8 cellular contexts compared by ENCODE assay signal in the genomic region with DNA sequence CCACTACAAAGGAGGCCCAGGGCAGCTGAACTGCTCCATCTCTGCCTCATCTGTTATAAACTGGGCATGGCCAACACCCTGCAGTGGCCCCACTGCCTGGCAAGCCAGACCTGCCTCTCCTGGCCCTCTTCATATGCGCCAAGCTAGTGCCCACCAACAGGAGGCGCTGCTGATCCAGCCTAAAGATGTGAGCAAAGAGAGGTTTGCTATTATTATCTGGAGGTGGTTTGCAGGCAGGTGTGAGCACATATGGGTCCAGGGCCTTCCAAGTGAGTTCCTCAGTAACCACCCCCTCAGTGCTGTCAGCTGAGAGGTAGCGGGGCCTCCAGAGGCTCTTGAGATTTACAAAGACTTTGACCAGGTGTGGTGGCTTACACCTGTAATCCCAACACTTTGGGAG.
DNase-seq lines count a peak whose midpoint lies in the region; ATAC-seq and TF ChIP-seq lines count a peak whose summit lies in the region.

No MANE protein-coding gene starts in this region.

- peaks cover 2% of the 10 kb centered on the region for H3K27me3 Mint-ChIP-seq in activated CD4-positive, alpha-beta T cell treated with anti-CD3 and anti-CD28 coated beads, Interleukin-2, amount 10 ng/mL, durations not matched to agents 7 days and 5 days
- H3K27me3 Mint-ChIP-seq in effector memory CD8-positive, alpha-beta T cell = peaks cover 8 to 25% of the 10 kb centered on the region in 2 donors

- ATAC-seq in left cardiac atrium = no peak
- ATAC-seq in effector memory CD8-positive, alpha-beta T cell (replicated peaks) = peak; percentile 52
- no peak for ATAC-seq in gastrocnemius medialis

- H3K36me3 ChIP-seq in cardiac muscle cell (no peaks in the 10 kb centered on the region), gastrocnemius medialis (no peaks in the 10 kb centered on the region)

- H3K27ac ChIP-seq in cardiac muscle cell (no peak overlapping the region), gastrocnemius medialis (no peak overlapping the region)

- H3K36me3 Mint-ChIP-seq in activated CD4-positive, alpha-beta T cell treated with anti-CD3 and anti-CD28 coated beads, Interleukin-2, amount 10 ng/mL, durations not matched to agents 7 days and 5 days (ENCODE audit: low read depth) = no peaks in the 10 kb centered on the region
- H3K36me3 Mint-ChIP-seq in effector memory CD8-positive, alpha-beta T cell (ENCODE audit: insufficient read depth) = no peaks in the 10 kb centered on the region

- POLR2A ChIA-PET in activated CD4-positive, alpha-beta T cell treated with anti-CD3 and anti-CD28 coated beads, Interleukin-2, amount 10 ng/mL, durations not matched to agents 7 days and 5 days (lab: Charles Lee) = interaction anchor here (0.6 kb wide), 1 partner anchor 658 kb away, joined by 7 read pairs; no protein-coding TSS in a partner anchor

- no peaks in the 10 kb centered on the region for H3K9me3 Mint-ChIP-seq in activated CD4-positive, alpha-beta T cell treated with anti-CD3 and anti-CD28 coated beads, Interleukin-2, amount 10 ng/mL, durations not matched to agents 7 days and 5 days
- H3K9me3 Mint-ChIP-seq in effector memory CD8-positive, alpha-beta T cell = no peaks in the 10 kb centered on the region

- CTCF ChIA-PET in activated CD4-positive, alpha-beta T cell treated with anti-CD3 and anti-CD28 coated beads, Interleukin-2, amount 10 ng/mL, durations not matched to agents 7 days and 5 days (lab: Charles Lee) = interaction anchor here (0.9 to 3.2 kb wide), 12 partner anchors 9 to 916 kb away, joined by 3 to 16 read pairs (median 4); a partner anchor contains a TSS

- TF ChIP-seq CTCF in cardiac muscle cell (IDR thresholded peaks at IDR 0.05; ENCODE audit: low read depth, low read length) = peak; percentile 49
- peak in 1 of 5 experiments; percentile 30 for TF ChIP-seq CTCF in gastrocnemius medialis (IDR thresholded peaks at IDR 0.05 in 4 of 5, conservative IDR thresholded peaks at IDR 0.05 in 1 of 5)

- DNase-seq in cardiac muscle cell (ENCODE audit: low read depth in 1 of 2, low spot score in 1 of 2) = peak; percentile 25 to 41
- DNase-seq in left cardiac atrium = no peak
- DNase-seq in activated CD4-positive, alpha-beta T cell treated with anti-CD3 and anti-CD28 coated beads, Interleukin-2, amount 10 ng/mL, durations not matched to agents 7 days and 5 days = peak; percentile 72
- peak; percentile 63 to 72 (median 67) for DNase-seq in effector memory CD8-positive, alpha-beta T cell
- DNase-seq in stimulated activated CD4-positive, alpha-beta T cell treated with anti-CD3 and anti-CD28 coated beads, Interleukin-1b, Interleukin-23, amount 100 ng/mL, for 4 hours (ENCODE audit: low read depth in 2 of 2) = peak; percentile 52 to 70
- no peak for DNase-seq in DMS114 treated with DMSO at 0.1 percent for 48 hours (lab: John Stamatoyannopoulos, UW; ENCODE audit: unreplicated experiment)
- DNase-seq in OCI-M2 (lab: John Stamatoyannopoulos, UW; ENCODE audit: unreplicated experiment) = no peak
- DNase-seq in gastrocnemius medialis = no peak

- no peak overlapping the region for H3K4me3 ChIP-seq in cardiac muscle cell
- H3K4me3 ChIP-seq in gastrocnemius medialis = no peak overlapping the region

- H3K4me1 Mint-ChIP-seq in activated CD4-positive, alpha-beta T cell treated with anti-CD3 and anti-CD28 coated beads, Interleukin-2, amount 10 ng/mL, durations not matched to agents 7 days and 5 days = peaks cover 34% of the 10 kb centered on the region
- H3K4me1 Mint-ChIP-seq in effector memory CD8-positive, alpha-beta T cell (ENCODE audit: low read depth in 2 of 2) = peaks cover 8 to 19% of the 10 kb centered on the region in 2 donors

- intact Hi-C loops in left cardiac atrium (cut with DNase I) (loop anchor here in 1 of 2 donors (10.0 kb wide), 1 partner anchor 651 kb away; no protein-coding TSS in a partner anchor), gastrocnemius medialis (cut with DNase I; ENCODE audit: low total_unique reads) (no loop called here)

- no peak overlapping the region for H3K27ac Mint-ChIP-seq in activated CD4-positive, alpha-beta T cell treated with anti-CD3 and anti-CD28 coated beads, Interleukin-2, amount 10 ng/mL, durations not matched to agents 7 days and 5 days
- H3K27ac Mint-ChIP-seq in effector memory CD8-positive, alpha-beta T cell = no peak overlapping the region

- no peak for TF ChIP-seq POLR2A in gastrocnemius medialis (IDR thresholded peaks at IDR 0.05)

- H3K4me1 ChIP-seq in cardiac muscle cell (ENCODE audit: low read depth) (peaks cover 3% of the 10 kb centered on the region), gastrocnemius medialis (peaks cover 4 to 17% of the 10 kb centered on the region in 2 donors)

- H3K9me3 ChIP-seq in cardiac muscle cell (ENCODE audit: low read depth) (no peaks in the 10 kb centered on the region), gastrocnemius medialis (no peaks in the 10 kb centered on the region)

- no peak overlapping the region for H3K4me3 Mint-ChIP-seq in activated CD4-positive, alpha-beta T cell treated with anti-CD3 and anti-CD28 coated beads, Interleukin-2, amount 10 ng/mL, durations not matched to agents 7 days and 5 days
- no peak overlapping the region for H3K4me3 Mint-ChIP-seq in effector memory CD8-positive, alpha-beta T cell

- H3K27me3 ChIP-seq in cardiac muscle cell = peaks cover 11% of the 10 kb centered on the region
- no peaks in the 10 kb centered on the region for H3K27me3 ChIP-seq in gastrocnemius medialis

- in situ Hi-C loops in gastrocnemius medialis (cut with MboI; ENCODE audit: low sequenced_read_pairs in 4 of 4) = loop anchor here in 3 of 4 donors (10.0 to 25.0 kb wide), 3 partner anchors 401 to 653 kb away; no protein-coding TSS in a partner anchor

Comparison
In these comparisons a context has a peak if more than half of its experiments do, and no peak if none do; other contexts are left out.
1. DNase-seq: peak in cardiac muscle cell (2 of 2), activated CD4-positive, alpha-beta T cell treated with anti-CD3 and anti-CD28 coated beads, Interleukin-2, amount 10 ng/mL, durations not matched to agents 7 days and 5 days (single experiment), effector memory CD8-positive, alpha-beta T cell (3 of 3) and stimulated activated CD4-positive, alpha-beta T cell treated with anti-CD3 and anti-CD28 coated beads, Interleukin-1b, Interleukin-23, amount 100 ng/mL, for 4 hours (2 of 2); none in left cardiac atrium (single experiment), DMS114 treated with DMSO at 0.1 percent for 48 hours (single experiment), OCI-M2 (single experiment) and gastrocnemius medialis (0 of 2).